Comparison of ENCODE assay signal across 19 cellular contexts in the genomic region with DNA sequence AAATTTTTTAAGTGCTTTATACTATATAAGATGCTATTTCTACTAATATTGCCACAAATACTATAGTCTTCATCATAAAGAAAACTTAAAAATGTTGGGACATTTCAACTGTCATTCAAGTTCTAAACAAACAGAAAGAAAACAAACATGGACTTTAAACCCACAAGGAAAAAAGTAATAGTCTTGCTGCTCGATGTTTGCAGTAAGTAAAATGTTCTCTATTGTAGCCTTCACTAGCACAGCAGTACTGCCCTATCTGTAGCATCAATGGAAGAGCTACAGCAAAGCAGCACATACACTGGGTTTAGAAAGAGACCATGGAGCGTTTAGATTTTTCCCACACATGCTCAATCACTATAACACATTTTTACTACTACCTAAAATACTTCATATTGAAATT.
A peak's percentile ranks its signal among the peaks of the same experiment; 100 is the strongest.
DNase-seq lines count a peak whose midpoint lies in the region; FAIRE-seq lines count a peak whose summit lies in the region.
"Had no signal": no experiment of that assay in that cellular context is flagged by ENCODE, and none has a peak within 500 bp of the region (broad histone marks: within the 10 kb centered on the region; RNA-seq: fewer than 3 reads in every experiment).

No MANE protein-coding gene starts in this region.

- H3K36me3 ChIP-seq in small intestine (ENCODE audit: control insufficient read depth in 2 of 2, insufficient read depth in 2 of 2, low read length in 2 of 2): no peaks in the 10 kb centered on the region
- H3K36me3 ChIP-seq: Peyer's patch had no signal

- H3K27me3 ChIP-seq in small intestine (ENCODE audit: control insufficient read depth in 2 of 2, insufficient read depth in 2 of 2, low read length in 2 of 2): no peaks in the 10 kb centered on the region
- H3K27me3 ChIP-seq: Peyer's patch had no signal

- 12 to 57% (median 20%) methylated on average over 2 of the region's 2 CpGs for WGBS in small intestine, 3 donors

- FAIRE-seq in islet of Langerhans (lab: Jason Lieb, UNC) (peak; percentile 96), small intestine (lab: Jason Lieb, UNC) (peak; percentile 47)
- FAIRE-seq: GM12892, GM18507, H54 had no signal

- H3K4me3 ChIP-seq in small intestine (ENCODE audit: low read depth in 1 of 2, low read length in 2 of 2): no peak overlapping the region
- H3K4me3 ChIP-seq: Peyer's patch had no signal

- no peak overlapping the region for H3K27ac ChIP-seq in small intestine (ENCODE audit: low read depth in 1 of 2, low read length in 1 of 2)
- H3K27ac ChIP-seq: KMS-11 had no signal

- no peaks in the 10 kb centered on the region for H3K9me3 ChIP-seq in small intestine (ENCODE audit: control insufficient read depth, low read depth)
- H3K9me3 ChIP-seq: Peyer's patch had no signal

- H3K4me1 ChIP-seq in small intestine (ENCODE audit: control insufficient read depth in 2 of 2, insufficient read depth in 1 of 2, low read depth in 1 of 2, low read length in 1 of 2): no peaks in the 10 kb centered on the region
- H3K4me1 ChIP-seq: Peyer's patch had no signal

- DNase-seq in HuH-7.5 (ENCODE audit: low spot score) (peak; percentile 2), NCI-H69 (lab: John Stamatoyannopoulos, UW) (peak; percentile 65), small intestine (peak; percentile 39), NCI-H2227 (lab: John Stamatoyannopoulos, UW; ENCODE audit: unreplicated experiment) (no peak), DMS153 treated with DMSO at 0.1 percent for 48 hours (lab: John Stamatoyannopoulos, UW; ENCODE audit: unreplicated experiment) (no peak), T-helper 1 cell (no peak)
- DNase-seq: EL, HFFc6, MV-4-11, NCI-H2107, NCI-H226, NCI-H524, Peyer's patch, T-helper 2 cell had no signal

Comparison
In these comparisons a context has a peak if more than half of its experiments do, and no peak if none do; other contexts are left out.
1. DNase-seq: peak in HuH-7.5 (single experiment), NCI-H69 (single experiment) and small intestine (single experiment); none in NCI-H2227 (single experiment), DMS153 treated with DMSO at 0.1 percent for 48 hours (single experiment) and T-helper 1 cell (0 of 5).